28 cellular contexts compared by ENCODE assay signal in genomic region chr4:13427599-13428325, GRCh38. TPM values are rescaled to one million over a fixed set of nuclear protein-coding genes. Genes with fewer than 3 reads are reported as not detected.
A peak's percentile ranks its signal among the peaks of the same experiment; 100 is the strongest.
DNase-seq lines count a peak whose midpoint lies in the region; ATAC-seq and TF ChIP-seq lines count a peak whose summit lies in the region.
"Had no signal": no experiment of that assay in that cellular context is flagged by ENCODE, and none has a peak within 500 bp of the region (broad histone marks: within the 10 kb centered on the region; RNA-seq: fewer than 3 reads in every experiment).

No MANE protein-coding gene starts in this region.

- TF ChIP-seq POLR2A in breast epithelium (IDR thresholded peaks at IDR 0.05): no peak
- TF ChIP-seq POLR2A in gastrocnemius medialis (IDR thresholded peaks at IDR 0.05): no peak

- in situ Hi-C loops in gastrocnemius medialis (cut with MboI; ENCODE audit: low sequenced_read_pairs in 4 of 4): no loop called here

- H3K27me3 Mint-ChIP-seq in MCF 10A (ENCODE audit: insufficient read depth, unreplicated experiment): no peaks in the 10 kb centered on the region
- H3K27me3 Mint-ChIP-seq in type B pancreatic cell: no peaks in the 10 kb centered on the region
- H3K27me3 Mint-ChIP-seq: IgD-negative memory B cell; naive thymus-derived CD4-positive, alpha-beta T cell; stimulated activated naive CD8-positive, alpha-beta T cell treated with anti-CD3 and anti-CD28 coated beads, Interleukin-15, amount 100 ng/mL, for 72 hours had no signal

- H3K9ac ChIP-seq in MM.1S (ENCODE audit: low read length): no peak overlapping the region
- H3K9ac ChIP-seq: BLaER1 treated with 17β-estradiol and CSF1 and Interleukin-3, amounts not matched to agents 10 nM and 100 nM; parathyroid adenoma had no signal

- no peak overlapping the region for H2AFZ ChIP-seq in MM.1S (ENCODE audit: low read length)
- H2AFZ ChIP-seq: parathyroid adenoma had no signal

- H4K20me1 ChIP-seq in MM.1S (ENCODE audit: insufficient read depth, low read length): no peaks in the 10 kb centered on the region

- no peaks in the 10 kb centered on the region for H3K9me2 ChIP-seq in MM.1S (replicated peaks; ENCODE audit: insufficient read depth, low read length)

- no peaks in the 10 kb centered on the region for H3F3A ChIP-seq in MM.1S (ENCODE audit: insufficient read depth, low read length)

- H3K27ac Mint-ChIP-seq in MCF 10A (ENCODE audit: low read depth, unreplicated experiment) (peak overlapping the region; percentile 73), type B pancreatic cell (no peak overlapping the region)
- H3K27ac Mint-ChIP-seq: activated naive CD4-positive, alpha-beta T cell treated with anti-CD3 and anti-CD28 coated beads, Interleukin-2, amount 50 U/mL, for 72 hours; activated T-cell treated with anti-CD3 and anti-CD28 coated beads, Interleukin-2, amount 50 U/mL, for 72 hours; IgD-negative memory B cell; naive thymus-derived CD4-positive, alpha-beta T cell; stimulated activated naive CD8-positive, alpha-beta T cell treated with anti-CD3 and anti-CD28 coated beads, Interleukin-15, amount 100 ng/mL, for 72 hours had no signal

- BruUV-seq in MCF 10A (replicated peaks; lab: Mats Ljungman, UMichigan): no TSS peak

- intact Hi-C loops in MCF 10A (cut with micrococcal nuclease): no loop called here
- intact Hi-C loops in breast epithelium (cut with DNase I; ENCODE audit: low total_unique reads): no loop called here
- intact Hi-C loops in gastrocnemius medialis (cut with DNase I; ENCODE audit: low total_unique reads): loop anchor here (2.0 kb wide), 1 partner anchor 31 kb away; no protein-coding TSS in a partner anchor

- no peaks in the 10 kb centered on the region for H3K4me1 ChIP-seq in breast epithelium
- no peaks in the 10 kb centered on the region for H3K4me1 ChIP-seq in MM.1S (ENCODE audit: low read length)
- peaks cover 4 to 10% of the 10 kb centered on the region in 2 donors for H3K4me1 ChIP-seq in gastrocnemius medialis
- H3K4me1 ChIP-seq: parathyroid adenoma, Peyer's patch had no signal

- no peaks in the 10 kb centered on the region for H3K9me3 ChIP-seq in breast epithelium
- H3K9me3 ChIP-seq in MM.1S (replicated peaks; ENCODE audit: insufficient read depth, low read length): no peaks in the 10 kb centered on the region
- peaks cover 0 to 4% (median 0%) of the 10 kb centered on the region in 3 donors for H3K9me3 ChIP-seq in gastrocnemius medialis
- H3K9me3 ChIP-seq: body of pancreas, Peyer's patch had no signal

- DNase-seq in MCF 10A (ENCODE audit: unreplicated experiment): no peak
- DNase-seq in breast epithelium (ENCODE audit: low spot score in 2 of 2): no peak
- DNase-seq in ecto neural progenitor cell (ENCODE audit: low spot score): peak; percentile 38
- peak; percentile 10 for DNase-seq in iris pigment epithelial cell (ENCODE audit: low read depth)
- DNase-seq in type B pancreatic cell (ENCODE audit: extremely low spot score, unreplicated experiment): no peak
- no peak for DNase-seq in MM.1S
- DNase-seq in gastrocnemius medialis: no peak
- DNase-seq in putamen (ENCODE audit: low spot score): no peak
- DNase-seq: activated CD4-positive, CD25-positive, alpha-beta regulatory T cell treated with anti-CD3 and anti-CD28 coated beads, Interleukin-2, amount 50 U/mL, for 72 hours; activated T-cell treated with anti-CD3 and anti-CD28 coated beads, Interleukin-2, amount 50 U/mL, for 72 hours; GF-D8; glutamatergic neuron; naive thymus-derived CD4-positive, alpha-beta T cell; NCI-H187; NCI-H446; Peyer's patch; small intestine; stimulated activated CD4-positive, alpha-beta T cell treated with anti-CD3 and anti-CD28 coated beads, Interleukin-4, amount 100 ng/mL, for 1 hour; stimulated activated naive CD8-positive, alpha-beta T cell treated with anti-CD3 and anti-CD28 coated beads, Interleukin-15, amount 100 ng/mL, for 72 hours; T-helper 9 cell had no signal

- H3K27ac ChIP-seq in breast epithelium: no peak overlapping the region
- no peak overlapping the region for H3K27ac ChIP-seq in MM.1S (ENCODE audit: low read length)
- no peak overlapping the region for H3K27ac ChIP-seq in gastrocnemius medialis
- H3K27ac ChIP-seq: BLaER1 treated with 17β-estradiol and CSF1 and Interleukin-3, amounts not matched to agents 10 nM and 100 nM; body of pancreas; coronary artery; parathyroid adenoma; Peyer's patch had no signal

- H3K4me3 ChIP-seq in breast epithelium (no peak overlapping the region), MM.1S (ENCODE audit: low read length) (no peak overlapping the region), gastrocnemius medialis (no peak overlapping the region)
- H3K4me3 ChIP-seq: BLaER1 treated with 17β-estradiol and CSF1 and Interleukin-3, amounts not matched to agents 10 nM and 100 nM; body of pancreas; coronary artery; GM12878; Peyer's patch had no signal

- no peak overlapping the region for H3K4me2 ChIP-seq in MM.1S (ENCODE audit: low read depth, low read length)
- H3K4me2 ChIP-seq: BLaER1 treated with 17β-estradiol and CSF1 and Interleukin-3, amounts not matched to agents 10 nM and 100 nM had no signal

- H3K4me3 Mint-ChIP-seq in MCF 10A (ENCODE audit: unreplicated experiment) (no peak overlapping the region), type B pancreatic cell (peak overlapping the region; percentile 10)
- H3K4me3 Mint-ChIP-seq: activated T-cell treated with anti-CD3 and anti-CD28 coated beads, Interleukin-2, amount 50 U/mL, for 72 hours; IgD-negative memory B cell; naive thymus-derived CD4-positive, alpha-beta T cell; stimulated activated naive CD8-positive, alpha-beta T cell treated with anti-CD3 and anti-CD28 coated beads, Interleukin-15, amount 100 ng/mL, for 72 hours had no signal

- POLR2A ChIA-PET in MCF 10A (lab: Yijun Ruan, JAX): no interaction called here

- H3K27me3 ChIP-seq in breast epithelium: no peaks in the 10 kb centered on the region
- H3K27me3 ChIP-seq in MM.1S (replicated peaks; ENCODE audit: insufficient read depth, low read length): no peaks in the 10 kb centered on the region
- H3K27me3 ChIP-seq in gastrocnemius medialis: no peaks in the 10 kb centered on the region
- H3K27me3 ChIP-seq: BLaER1 treated with 17β-estradiol and CSF1 and Interleukin-3, amounts not matched to agents 10 nM and 100 nM; body of pancreas; Peyer's patch had no signal

- H3K4me1 Mint-ChIP-seq in MCF 10A (ENCODE audit: insufficient read depth, unreplicated experiment): no peaks in the 10 kb centered on the region
- peaks cover 28% of the 10 kb centered on the region for H3K4me1 Mint-ChIP-seq in type B pancreatic cell (ENCODE audit: unreplicated experiment)

- H3K79me2 ChIP-seq in MM.1S (ENCODE audit: low read length): peaks cover 40% of the 10 kb centered on the region
- H3K79me2 ChIP-seq: parathyroid adenoma had no signal

- TF ChIP-seq CTCF in MCF 10A (IDR thresholded peaks at IDR 0.05; ENCODE audit: unreplicated experiment): no peak
- no peak for TF ChIP-seq CTCF in breast epithelium (IDR thresholded peaks at IDR 0.05)
- TF ChIP-seq CTCF in type B pancreatic cell (conservative IDR thresholded peaks at IDR 0.05): no peak
- TF ChIP-seq CTCF in MM.1S (IDR thresholded peaks at IDR 0.05; ENCODE audit: low read length): no peak
- TF ChIP-seq CTCF in gastrocnemius medialis (IDR thresholded peaks at IDR 0.05 in 4 of 5, conservative IDR thresholded peaks at IDR 0.05 in 1 of 5): no peak

- H3K9me3 Mint-ChIP-seq in MCF 10A (ENCODE audit: unreplicated experiment) (no peaks in the 10 kb centered on the region), type B pancreatic cell (peaks cover 5% of the 10 kb centered on the region)
- H3K9me3 Mint-ChIP-seq: activated T-cell treated with anti-CD3 and anti-CD28 coated beads, Interleukin-2, amount 50 U/mL, for 72 hours had no signal

- no peak for ATAC-seq in gastrocnemius medialis
- ATAC-seq: activated naive CD4-positive, alpha-beta T cell treated with anti-CD3 and anti-CD28 coated beads, Interleukin-2, amount 50 U/mL, for 72 hours; activated T-cell treated with anti-CD3 and anti-CD28 coated beads, Interleukin-2, amount 50 U/mL, for 72 hours; body of pancreas; GM12878; naive thymus-derived CD4-positive, alpha-beta T cell; SK-N-SH treated with all-trans-retinoic acid at 6 μM for 48 hours; stimulated activated naive CD8-positive, alpha-beta T cell treated with anti-CD3 and anti-CD28 coated beads, Interleukin-15, amount 100 ng/mL, for 72 hours had no signal

- H3K36me3 Mint-ChIP-seq in MCF 10A (ENCODE audit: insufficient read depth, unreplicated experiment) (no peaks in the 10 kb centered on the region), type B pancreatic cell (peaks cover 21% of the 10 kb centered on the region)

- CTCF ChIA-PET in MCF 10A (lab: Yijun Ruan, JAX): interaction anchor here (0.7 kb wide), 1 partner anchor 33 kb away, joined by 3 read pairs; no protein-coding TSS in a partner anchor

- H3K36me3 ChIP-seq in breast epithelium: no peaks in the 10 kb centered on the region
- H3K36me3 ChIP-seq in MM.1S (replicated peaks; ENCODE audit: insufficient read depth, low read length): peaks cover 6% of the 10 kb centered on the region
- no peaks in the 10 kb centered on the region for H3K36me3 ChIP-seq in gastrocnemius medialis
- H3K36me3 ChIP-seq: Peyer's patch had no signal

RNA-seq across cellular contexts. Expression of gene RAB28, which starts 56.4 kb away (rescaled TPM):
- total RNA-seq in MCF 10A (2022) (15.9 and 18.7 TPM in 2 replicates), breast epithelium (10 to 100 TPM; 21.9 to 27.8 (median 24.3) TPM), type B pancreatic cell (ENCODE audit: low replicate concordance) (16.4 and 20.8 TPM in 2 replicates), gastrocnemius medialis (1 to 10 TPM; 3.9 to 8.0 (median 6.7) TPM)

Comparison
In these comparisons a context has a peak if more than half of its experiments do, and no peak if none do; other contexts are left out.
1. DNase-seq: peak in ecto neural progenitor cell (single experiment) and iris pigment epithelial cell (single experiment); none in MCF 10A (single experiment), breast epithelium (0 of 2), type B pancreatic cell (single experiment), MM.1S (single experiment), gastrocnemius medialis (0 of 2) and putamen (single experiment).